ENCODE assay signal across 11 cellular contexts in genomic region chr3:13890377-13891016, GRCh38. TPM values are rescaled to one million over a fixed set of nuclear protein-coding genes. Genes with fewer than 3 reads are reported as not detected.
DNase-seq lines count a peak whose midpoint lies in the region; ATAC-seq and TF ChIP-seq lines count a peak whose summit lies in the region.
"Had no signal": no experiment of that assay in that cellular context is flagged by ENCODE, and none has a peak within 500 bp of the region (broad histone marks: within the 10 kb centered on the region; RNA-seq: fewer than 3 reads in every experiment).

No MANE protein-coding gene starts in this region.

- peak overlapping the region; percentile 68 for H3K4me3 Mint-ChIP-seq in T-helper 2 cell treated with Interferon-gamma antibody and Interleukin-4, amounts not matched to agents 5 μg/mL and 100 μg/mL, for 36 hours
- H3K4me3 Mint-ChIP-seq in activated naive CD8-positive, alpha-beta T cell treated with anti-CD3 and anti-CD28 coated beads, Interleukin-2, amount 50 U/mL, for 24 hours = no peak overlapping the region

- peaks cover 5% of the 10 kb centered on the region for H3K27me3 Mint-ChIP-seq in T-helper 2 cell treated with Interferon-gamma antibody and Interleukin-4, amounts not matched to agents 5 μg/mL and 100 μg/mL, for 36 hours (ENCODE audit: low read depth)
- no peaks in the 10 kb centered on the region for H3K27me3 Mint-ChIP-seq in activated naive CD8-positive, alpha-beta T cell treated with anti-CD3 and anti-CD28 coated beads, Interleukin-2, amount 50 U/mL, for 24 hours

- no peak for TF ChIP-seq CTCF in prostate gland (IDR thresholded peaks at IDR 0.05)

- WGBS in prostate gland = 58% methylated on average over 13 of the region's 13 CpGs

- no peak for TF ChIP-seq POLR2A in prostate gland (IDR thresholded peaks at IDR 0.05)

- peaks cover 19% of the 10 kb centered on the region for H3K4me1 Mint-ChIP-seq in T-helper 2 cell treated with Interferon-gamma antibody and Interleukin-4, amounts not matched to agents 5 μg/mL and 100 μg/mL, for 36 hours (ENCODE audit: low read depth)
- peaks cover 20% of the 10 kb centered on the region for H3K4me1 Mint-ChIP-seq in activated naive CD8-positive, alpha-beta T cell treated with anti-CD3 and anti-CD28 coated beads, Interleukin-2, amount 50 U/mL, for 24 hours

- H3K27ac ChIP-seq in prostate gland = no peak overlapping the region
- H3K27ac ChIP-seq: A549, heart left ventricle, neutrophil had no signal

- H3K4me1 ChIP-seq in prostate gland (replicated peaks) = no peaks in the 10 kb centered on the region
- H3K4me1 ChIP-seq: A549 had no signal

- H3K9me3 ChIP-seq in prostate gland = no peaks in the 10 kb centered on the region
- H3K9me3 ChIP-seq: heart left ventricle, neutrophil had no signal

- H3K36me3 ChIP-seq in prostate gland = no peaks in the 10 kb centered on the region
- H3K36me3 ChIP-seq: heart left ventricle, neutrophil had no signal

- DNase-seq in NCI-H1105 treated with DMSO at 0.1 percent for 48 hours (lab: John Stamatoyannopoulos, UW) (peak; percentile 4), NCI-H1105 (lab: John Stamatoyannopoulos, UW) (no peak), prostate gland (ENCODE audit: low spot score) (peak; percentile 53), AG08395 (ENCODE audit: low spot score) (no peak), NCI-H774 (lab: John Stamatoyannopoulos, UW) (no peak), NCI-H1436 treated with DMSO at 0.1 percent for 48 hours (lab: John Stamatoyannopoulos, UW) (no peak)
- DNase-seq in T-helper 2 cell treated with Interferon-gamma antibody and Interleukin-4, amounts not matched to agents 5 μg/mL and 100 μg/mL, for 36 hours (ENCODE audit: low spot score) = no peak
- peak; percentile 34 for DNase-seq in activated naive CD8-positive, alpha-beta T cell treated with anti-CD3 and anti-CD28 coated beads, Interleukin-2, amount 50 U/mL, for 24 hours

- H3K9me3 Mint-ChIP-seq in T-helper 2 cell treated with Interferon-gamma antibody and Interleukin-4, amounts not matched to agents 5 μg/mL and 100 μg/mL, for 36 hours = no peaks in the 10 kb centered on the region
- H3K9me3 Mint-ChIP-seq in activated naive CD8-positive, alpha-beta T cell treated with anti-CD3 and anti-CD28 coated beads, Interleukin-2, amount 50 U/mL, for 24 hours = peaks cover 9% of the 10 kb centered on the region

- intact Hi-C loops in prostate gland (cut with DNase I) = loop anchor here (10.0 kb wide), 2 partner anchors 236 to 574 kb away; no protein-coding TSS in a partner anchor

- ATAC-seq in activated naive CD8-positive, alpha-beta T cell treated with anti-CD3 and anti-CD28 coated beads, Interleukin-2, amount 50 U/mL, for 24 hours = no peak
- ATAC-seq: A549 had no signal

- H3K36me3 Mint-ChIP-seq in T-helper 2 cell treated with Interferon-gamma antibody and Interleukin-4, amounts not matched to agents 5 μg/mL and 100 μg/mL, for 36 hours (ENCODE audit: low read depth) = no peaks in the 10 kb centered on the region
- H3K36me3 Mint-ChIP-seq in activated naive CD8-positive, alpha-beta T cell treated with anti-CD3 and anti-CD28 coated beads, Interleukin-2, amount 50 U/mL, for 24 hours (ENCODE audit: low read depth) = no peaks in the 10 kb centered on the region

- H3K4me3 ChIP-seq in prostate gland = no peak overlapping the region
- H3K4me3 ChIP-seq: A549, heart left ventricle had no signal

- no peaks in the 10 kb centered on the region for H3K27me3 ChIP-seq in prostate gland (replicated peaks; ENCODE audit: insufficient read depth)

- peak overlapping the region; percentile 84 for H3K27ac Mint-ChIP-seq in T-helper 2 cell treated with Interferon-gamma antibody and Interleukin-4, amounts not matched to agents 5 μg/mL and 100 μg/mL, for 36 hours
- H3K27ac Mint-ChIP-seq in activated naive CD8-positive, alpha-beta T cell treated with anti-CD3 and anti-CD28 coated beads, Interleukin-2, amount 50 U/mL, for 24 hours = no peak overlapping the region

RNA-seq across cellular contexts. Expression of gene WNT7A, which starts 10.6 kb away (rescaled TPM):
- under 1 TPM in 1 of 2 donors, not detected in 1; 0.11 TPM for total RNA-seq in prostate gland
- total RNA-seq: heart left ventricle had no signal

Comparison
In these comparisons a context has a peak if more than half of its experiments do, and no peak if none do; other contexts are left out.
1. DNase-seq: peak in NCI-H1105 treated with DMSO at 0.1 percent for 48 hours (single experiment), activated naive CD8-positive, alpha-beta T cell treated with anti-CD3 and anti-CD28 coated beads, Interleukin-2, amount 50 U/mL, for 24 hours (single experiment) and prostate gland (single experiment); none in NCI-H1105 (single experiment), T-helper 2 cell treated with Interferon-gamma antibody and Interleukin-4, amounts not matched to agents 5 μg/mL and 100 μg/mL, for 36 hours (single experiment), AG08395 (single experiment), NCI-H774 (single experiment) and NCI-H1436 treated with DMSO at 0.1 percent for 48 hours (single experiment).